ENCODE assay signal across 21 cellular contexts in genomic region chr5:152288917-152289595, GRCh38.
DNase-seq lines count a peak whose midpoint lies in the region; ATAC-seq, FAIRE-seq and TF ChIP-seq lines count a peak whose summit lies in the region.
"Had no signal": no experiment of that assay in that cellular context is flagged by ENCODE, and none has a peak within 500 bp of the region (broad histone marks: within the 10 kb centered on the region; RNA-seq: fewer than 3 reads in every experiment).

No MANE protein-coding gene starts in this region.

- in situ Hi-C loops in HepG2 (cut with HindIII; ENCODE audit: extremely low pct_ligation_motif_present, low pct_unique_long_range_greater_than_20kb): no loop called here

- TF ChIP-seq EP300 in HepG2 (IDR thresholded peaks at IDR 0.05; ENCODE audit: low read depth in 2 of 2, low read length in 2 of 2) (no peak), HepG2 (CRISPR knock-in tag; IDR thresholded peaks at IDR 0.05; ENCODE audit: borderline replicate concordance) (no peak)

- no peaks in the 10 kb centered on the region for H3K79me2 ChIP-seq in HepG2 (ENCODE audit: insufficient read depth, low read length)

- H3K9ac ChIP-seq in liver (ENCODE audit: low read depth in 1 of 2, low read length in 2 of 2) (no peak overlapping the region), HepG2 (ENCODE audit: insufficient read depth, low read depth, low read length) (no peak overlapping the region)
- H3K9ac ChIP-seq: GM23248 had no signal

- BruUV-seq in HepG2 (replicated peaks; lab: Mats Ljungman, UMichigan): no TSS peak

- intact Hi-C loops in HepG2 (cut with micrococcal nuclease; ENCODE audit: unreplicated experiment): no loop called here
- intact Hi-C loops in right lobe of liver (cut with DNase I): no loop called here
- intact Hi-C loops in aorta (cut with DNase I): no loop called here

- WGBS in liver: 32% methylated on average over 3 of the region's 3 CpGs
- WGBS in HepG2 (ENCODE audit: low lambda C conversion rate): 3% methylated on average over 3 of the region's 3 CpGs
- 14% methylated on average over 3 of the region's 3 CpGs for WGBS in right lobe of liver (ENCODE audit: insufficient coverage, low coverage, low lambda C conversion rate, missing lambda C conversion rate)
- WGBS in aorta, 2 donors: 31% methylated on average over 3 of the region's 3 CpGs

- H3K27me3 ChIP-seq in liver (ENCODE audit: control insufficient read depth in 4 of 4, insufficient read depth in 4 of 4, low read length in 3 of 4) (peaks cover 0 to 3% (median 0%) of the 10 kb centered on the region in 4 donors), HepG2 (ENCODE audit: control insufficient read depth in 1 of 2, insufficient read depth in 2 of 2, low read length in 2 of 2) (no peaks in the 10 kb centered on the region), right lobe of liver (no peaks in the 10 kb centered on the region), aorta (ENCODE audit: control insufficient read depth in 1 of 2, insufficient read depth in 2 of 2, low read length in 1 of 2) (no peaks in the 10 kb centered on the region)
- H3K27me3 ChIP-seq: uterus had no signal

- H3K27ac ChIP-seq in liver (ENCODE audit: low read depth in 1 of 2, low read length in 2 of 2) (no peak overlapping the region), HepG2 (ENCODE audit: extremely low read length, insufficient read depth, low read length) (no peak overlapping the region), right lobe of liver (no peak overlapping the region), aorta (ENCODE audit: low read depth in 1 of 2, low read length in 2 of 2) (peak overlapping the region in 1 of 2 donors; percentile 68)
- H3K27ac ChIP-seq: GM23248, skin epidermis, uterus, WERI-Rb-1 had no signal

- no peak for ATAC-seq in HepG2
- peak; percentile 44 to 66 (median 56) for ATAC-seq in right lobe of liver
- peak; percentile 41 for ATAC-seq in aorta (ENCODE audit: low FRiP score)
- no peak for ATAC-seq in GM19328 (IDR thresholded peaks at IDR 0.05; ENCODE audit: unreplicated experiment)
- no peak for ATAC-seq in GM21528 (IDR thresholded peaks at IDR 0.05; ENCODE audit: low FRiP score, unreplicated experiment)
- ATAC-seq: activated T-cell treated with anti-CD3 and anti-CD28 coated beads, Interleukin-2, amount 50 U/mL, for 72 hours had no signal

- peaks cover 0 to 10% (median under 1%) of the 10 kb centered on the region in 4 donors for H3K9me3 ChIP-seq in liver (ENCODE audit: control insufficient read depth in 4 of 4, low read length in 3 of 4)
- H3K9me3 ChIP-seq in HepG2 (ENCODE audit: low read length): no peaks in the 10 kb centered on the region
- no peaks in the 10 kb centered on the region for H3K9me3 ChIP-seq in right lobe of liver
- no peaks in the 10 kb centered on the region for H3K9me3 ChIP-seq in aorta (ENCODE audit: control insufficient read depth, low read length)
- H3K9me3 ChIP-seq: uterus had no signal

- no peak overlapping the region for H3K4me2 ChIP-seq in HepG2 (ENCODE audit: low read depth, low read length)

- DNase-seq in HepG2 (ENCODE audit: low spot score) (no peak), cerebellar cortex (ENCODE audit: low spot score) (peak; percentile 55), right lobe of liver (no peak), aorta (no peak)
- no peak for DNase-seq in activated CD8-positive, alpha-beta memory T cell treated with anti-CD3 and anti-CD28 coated beads, Interleukin-2, amount 50 U/mL, for 48 hours
- DNase-seq: activated CD4-positive, alpha-beta T cell treated with anti-CD3 and anti-CD28 coated beads, Interleukin-2, amount 10 ng/mL, durations not matched to agents 7 days and 5 days; activated naive CD4-positive, alpha-beta T cell treated with anti-CD3 and anti-CD28 coated beads for 36 hours; activated T-cell treated with anti-CD3 and anti-CD28 coated beads, Interleukin-2, amount 50 U/mL, for 72 hours; dermis blood vessel endothelial cell; GM23248; islet precursor cell; NCI-H1436; NCI-H774; stimulated activated CD4-positive, alpha-beta T cell treated with anti-CD3 and anti-CD28 coated beads, Interleukin-1b, Interleukin-23, amount 100 ng/mL, for 48 hours; WERI-Rb-1 had no signal

- H3K36me3 ChIP-seq in liver (ENCODE audit: control insufficient read depth in 4 of 4, insufficient read depth in 3 of 4, low read depth in 1 of 4, low read length in 3 of 4): no peaks in the 10 kb centered on the region
- no peaks in the 10 kb centered on the region for H3K36me3 ChIP-seq in HepG2 (replicated peaks in 1 of 2; ENCODE audit: control insufficient read depth in 1 of 2, insufficient read depth in 2 of 2, low read length in 2 of 2)
- no peaks in the 10 kb centered on the region for H3K36me3 ChIP-seq in right lobe of liver
- no peaks in the 10 kb centered on the region for H3K36me3 ChIP-seq in aorta (ENCODE audit: control insufficient read depth in 1 of 2, insufficient read depth in 2 of 2, low read length in 1 of 2)
- H3K36me3 ChIP-seq: uterus, WERI-Rb-1 had no signal

- H4K20me1 ChIP-seq in HepG2 (ENCODE audit: insufficient read depth, low read length): no peaks in the 10 kb centered on the region

- POLR2A ChIA-PET in HepG2 (lab: Yijun Ruan, JAX): no interaction called here

- peaks cover 0 to 1% (median 0%) of the 10 kb centered on the region in 4 donors for H3K4me1 ChIP-seq in liver (ENCODE audit: control insufficient read depth in 4 of 4, insufficient read depth in 4 of 4, low read length in 3 of 4)
- no peaks in the 10 kb centered on the region for H3K4me1 ChIP-seq in HepG2 (ENCODE audit: insufficient read depth, low read length)
- peaks cover 0 to 7% (median 0%) of the 10 kb centered on the region in 4 donors for H3K4me1 ChIP-seq in right lobe of liver
- H3K4me1 ChIP-seq in aorta (ENCODE audit: control insufficient read depth in 1 of 2, insufficient read depth in 2 of 2, low read length in 2 of 2): peaks cover 0 to 5% of the 10 kb centered on the region in 2 donors
- H3K4me1 ChIP-seq: uterus had no signal

- CTCF ChIA-PET in HepG2 (lab: Yijun Ruan, JAX; ENCODE audit: low intra/inter-chr PET ratio, low total read pairs): no interaction called here

- H2AFZ ChIP-seq in HepG2 (ENCODE audit: low read length): no peak overlapping the region
- H2AFZ ChIP-seq: GM23248 had no signal

- TF ChIP-seq POLR2A in HepG2 (IDR thresholded peaks at IDR 0.05; ENCODE audit: insufficient read depth in 1 of 2, low read depth in 2 of 2, low read length in 2 of 2): no peak
- no peak for TF ChIP-seq POLR2A in right lobe of liver (IDR thresholded peaks at IDR 0.05)

- TF ChIP-seq CTCF in liver (IDR thresholded peaks at IDR 0.05; ENCODE audit: low read depth, low read length, missing input control): no peak
- TF ChIP-seq CTCF in HepG2 (CRISPR knock-in tag; IDR thresholded peaks at IDR 0.05): no peak
- TF ChIP-seq CTCF in right lobe of liver (IDR thresholded peaks at IDR 0.05): no peak

- FAIRE-seq in HepG2 (lab: Jason Lieb, UNC): no peak
- FAIRE-seq: endothelial cell of umbilical vein had no signal

- TF ChIP-seq RAD21 in liver (IDR thresholded peaks at IDR 0.05) (no peak), HepG2 (CRISPR knock-in tag; IDR thresholded peaks at IDR 0.05) (no peak)

- H3K4me3 ChIP-seq in liver (ENCODE audit: low read depth in 1 of 3, low read length in 3 of 3): no peak overlapping the region
- H3K4me3 ChIP-seq in HepG2 (replicated peaks in 1 of 3; ENCODE audit: insufficient read depth in 1 of 3, low read depth in 2 of 3, low read length in 3 of 3): no peak overlapping the region
- no peak overlapping the region for H3K4me3 ChIP-seq in right lobe of liver
- H3K4me3 ChIP-seq in aorta (ENCODE audit: low read length in 2 of 2): no peak overlapping the region
- H3K4me3 ChIP-seq: GM23248, skin epidermis, uterus had no signal

TF ChIP-seq in liver, 16 proteins besides CTCF, POLR2A, EP300 and RAD21:
- peak; percentile 24 to 29 for TF ChIP-seq RXRA (IDR thresholded peaks at IDR 0.05)
- peak; percentile 78 for TF ChIP-seq NR2F2 (IDR thresholded peaks at IDR 0.05)
- TF ChIP-seq EGR1 (IDR thresholded peaks at IDR 0.05; ENCODE audit: low read depth in 2 of 2): no peak

TF ChIP-seq in HepG2, 621 proteins besides CTCF, POLR2A, EP300 and RAD21:
- TF ChIP-seq ZNF30 (CRISPR knock-in tag; IDR thresholded peaks at IDR 0.05) (no peak), ZNF354B (CRISPR knock-in tag; IDR thresholded peaks at IDR 0.05) (no peak), SMAD9 (CRISPR knock-in tag; IDR thresholded peaks at IDR 0.05) (no peak), GATA4 (IDR thresholded peaks at IDR 0.05; ENCODE audit: borderline replicate concordance, low read depth) (no peak)
TF ChIP-seq in HepG2: peak in this region for 0.

Comparison
In these comparisons a context has a peak if more than half of its experiments do, and no peak if none do; other contexts are left out.
1. ATAC-seq: peak in right lobe of liver (4 of 4) and aorta (single experiment); none in HepG2 (single experiment), GM19328 (single experiment) and GM21528 (single experiment).